8 cellular contexts compared by ENCODE assay signal in the genomic region with DNA sequence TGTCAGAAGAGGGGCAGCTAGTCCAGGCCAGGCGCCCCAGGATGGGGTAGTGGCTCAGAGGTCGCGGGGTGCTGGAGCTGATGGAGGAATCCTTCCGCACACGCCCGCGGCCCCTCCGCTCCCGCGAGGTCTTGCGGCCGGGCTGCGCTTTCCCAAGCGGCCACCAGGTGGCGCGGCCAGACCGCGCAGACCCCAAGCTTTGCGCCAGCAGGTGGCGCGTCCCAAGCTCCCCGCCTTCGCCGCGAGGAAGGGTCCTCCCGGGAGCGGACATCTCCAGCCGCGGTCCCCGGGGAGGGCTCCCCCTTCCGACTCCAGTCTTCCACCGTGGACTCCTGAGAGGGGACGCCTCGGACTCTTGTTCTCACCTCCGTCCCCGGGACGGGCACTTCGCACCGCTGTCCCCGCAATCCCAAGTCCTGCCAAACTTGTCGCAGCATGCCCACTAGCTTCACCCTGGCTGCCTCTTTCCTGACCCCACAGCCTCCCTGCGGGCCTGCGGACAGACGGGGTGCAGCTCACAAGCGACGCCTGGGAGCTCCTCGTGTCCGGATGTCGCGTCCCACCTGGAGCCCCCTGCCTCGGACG. TPM values are rescaled to one million over a fixed set of nuclear protein-coding genes. Genes with fewer than 3 reads are reported as not detected.
DNase-seq lines count a peak whose midpoint lies in the region; ATAC-seq, FAIRE-seq and TF ChIP-seq lines count a peak whose summit lies in the region.

No MANE protein-coding gene starts in this region.

- peak; percentile 78 for FAIRE-seq in GM18507 (lab: Jason Lieb, UNC)
- FAIRE-seq in H1 (lab: Jason Lieb, UNC) = no peak

- peak overlapping the region; percentile 85 for H3K18ac ChIP-seq in H1 (ENCODE audit: extremely low read depth, low read length)

- H3K4me3 Mint-ChIP-seq in mesothelial cell of epicardium = peak overlapping the region; percentile 74

- TF ChIP-seq CTCF in A673 (conservative IDR thresholded peaks at IDR 0.05; ENCODE audit: low read depth, low read length) (peak; percentile 100), H1 (IDR thresholded peaks at IDR 0.05; ENCODE audit: control extremely low read depth in 1 of 3, insufficient read depth in 1 of 3, low read depth in 1 of 3, low read length in 3 of 3) (peak; percentile 99 to 100 (median 99)), mesothelial cell of epicardium (IDR thresholded peaks at IDR 0.05; ENCODE audit: unreplicated experiment) (peak; percentile 100)

- H3K79me2 ChIP-seq in H1 (ENCODE audit: control insufficient read depth in 1 of 2, insufficient read depth in 2 of 2, low read length in 2 of 2) = no peaks in the 10 kb centered on the region

- H3K9ac ChIP-seq in H1 (replicated peaks in 1 of 4; ENCODE audit: extremely low read depth in 1 of 4, low read depth in 3 of 4, low read length in 3 of 4) = no peak overlapping the region

- H3K27ac ChIP-seq in A673 (ENCODE audit: low read depth, low read length, poor library complexity, severe bottlenecking) (no peak overlapping the region), H1 (ENCODE audit: low read depth, low read length) (no peak overlapping the region)

- peak overlapping the region; percentile 71 for H4K5ac ChIP-seq in H1 (ENCODE audit: insufficient read length, low read depth, low read length)

- H3K27ac Mint-ChIP-seq in mesothelial cell of epicardium = no peak overlapping the region

- intact Hi-C loops in A673 (cut with micrococcal nuclease; ENCODE audit: unreplicated experiment) = loop anchor here (1.0 to 5.0 kb wide), 2 partner anchors 104 to 1026 kb away; no protein-coding TSS in a partner anchor

- H3K27me3 Mint-ChIP-seq in mesothelial cell of epicardium (ENCODE audit: low read depth) = peaks cover 89% of the 10 kb centered on the region

- H3K4me1 Mint-ChIP-seq in mesothelial cell of epicardium = no peaks in the 10 kb centered on the region

- peaks cover 7% of the 10 kb centered on the region for H3K9me3 ChIP-seq in A673 (ENCODE audit: low read depth, low read length, poor library complexity, severe bottlenecking)
- 0 out of 4 replicates have a peak, but pooled peaks cover 0 to 3% of the 10 kb centered on the region in 2 experiments for H3K9me3 ChIP-seq in H1 (ENCODE audit: insufficient read depth in 2 of 2, low read depth in 1 of 2, low read length in 1 of 2)

- peak overlapping the region; percentile 71 for H2AFZ ChIP-seq in H1 (ENCODE audit: low read length)

- DNase-seq in A673 (ENCODE audit: low spot score) (peak; percentile 80), GM18507 (ENCODE audit: extremely low spot score, insufficient read length, low read depth) (peak; percentile 82), NCI-H510A (lab: John Stamatoyannopoulos, UW) (peak; percentile 30), H1 (ENCODE audit: low read depth in 1 of 2, low spot score in 2 of 2) (peak; percentile 59 to 93), mesothelial cell of epicardium (ENCODE audit: low spot score in 2 of 2, unreplicated experiment in 2 of 2) (peak; percentile 70 to 88)
- peak; percentile 89 for DNase-seq in activated CD8-positive, alpha-beta memory T cell treated with anti-CD3 and anti-CD28 coated beads for 24 hours
- peak; percentile 41 for DNase-seq in stimulated activated CD8-positive, alpha-beta memory T cell treated with anti-CD3 and anti-CD28 coated beads, Interleukin-15, amount 100 ng/mL, for 1 hour (ENCODE audit: low read depth)

- H3K27me3 ChIP-seq in A673 (replicated peaks; ENCODE audit: insufficient read depth, low read depth, low read length, poor library complexity) (peaks cover 21% of the 10 kb centered on the region), H1 (replicated peaks in 1 of 4; ENCODE audit: control insufficient read depth in 3 of 4, extremely low read depth in 1 of 4, insufficient read depth in 3 of 4, low read length in 3 of 4) (peaks cover 7 to 29% (median 25%) of the 10 kb centered on the region in 4 experiments)

- WGBS in H1 (ENCODE audit: extremely low coverage in 1 of 2, insufficient coverage in 1 of 2, insufficient read length in 1 of 2, insufficient replicate concordance in 2 of 2, low coverage in 1 of 2, low lambda C conversion rate in 2 of 2, missing lambda C conversion rate in 1 of 2), 2 experiments = 2% methylated on average over 52 of the region's 52 CpGs; no CpG with 5 or more reads in 1 of the 2 experiments

- peak overlapping the region; percentile 61 for H4K91ac ChIP-seq in H1 (replicated peaks; ENCODE audit: insufficient read length, low read length)

- peak overlapping the region; percentile 91 for H4K8ac ChIP-seq in H1 (ENCODE audit: extremely low read depth, insufficient read depth, low read length)

- peaks cover 0 to 1% of the 10 kb centered on the region in 2 experiments for H4K20me1 ChIP-seq in H1 (replicated peaks in 1 of 2; ENCODE audit: control insufficient read depth in 1 of 2, insufficient read depth in 2 of 2, low read length in 2 of 2)

- no peak overlapping the region for H3K4ac ChIP-seq in H1 (replicated peaks; ENCODE audit: insufficient read length, low read depth, low read length)

- TF ChIP-seq RAD21 in H1 (IDR thresholded peaks at IDR 0.05 in 1 of 2, conservative IDR thresholded peaks at IDR 0.05 in 1 of 2; ENCODE audit: low read depth in 2 of 2, low read length in 2 of 2) = peak; percentile 94 to 96

- H2BK20ac ChIP-seq in H1 (ENCODE audit: low read length) = peak overlapping the region; percentile 80; the same call in 1 of the 2 replicates

- TF ChIP-seq POLR2A in H1 (IDR thresholded peaks at IDR 0.05; ENCODE audit: control extremely low read depth in 1 of 2, low read depth in 2 of 2, low read length in 2 of 2) = no peak

- no peaks in the 10 kb centered on the region for H3K79me1 ChIP-seq in H1 (ENCODE audit: low read depth, low read length)

- H3K56ac ChIP-seq in H1 (replicated peaks; ENCODE audit: insufficient read length, low read depth, low read length) = peak overlapping the region; percentile 55

- BruUV-seq in A673 (replicated peaks; lab: Mats Ljungman, UMichigan) = no TSS peak

- H3K23me2 ChIP-seq in H1 (ENCODE audit: low read depth, low read length) = peaks cover 6% of the 10 kb centered on the region

- peak; percentile 75 for ATAC-seq in HG03045 (IDR thresholded peaks at IDR 0.05; ENCODE audit: unreplicated experiment)

- H3K4me1 ChIP-seq in A673 (ENCODE audit: insufficient read depth, low read length, poor library complexity, severe bottlenecking) (peaks cover 13% of the 10 kb centered on the region), H1 (replicated peaks in 1 of 4; ENCODE audit: control insufficient read depth in 3 of 4, insufficient read depth in 4 of 4, low read length in 3 of 4) (peaks cover 0 to 7% (median 7%) of the 10 kb centered on the region in 4 experiments; a peak in 5 of 7 replicates)

- no peak overlapping the region for H3K23ac ChIP-seq in H1 (ENCODE audit: insufficient read length)

- CTCF ChIA-PET in A673 (lab: Charles Lee) = interaction anchor here (0.6 to 2.4 kb wide), 15 partner anchors 8 to 1328 kb away, joined by 3 to 41 read pairs (median 3); no protein-coding TSS in a partner anchor
- CTCF ChIA-PET in H1 (lab: Charles Lee; ENCODE audit: partially characterized antibody) = interaction anchor here (0.6 to 8.7 kb wide), 71 partner anchors 10 to 1042 kb away, joined by 3 to 118 read pairs (median 5); a partner anchor contains a TSS

- no peak overlapping the region for H3K14ac ChIP-seq in H1 (ENCODE audit: insufficient read length)

- peak overlapping the region; percentile 85 for H2BK120ac ChIP-seq in H1 (replicated peaks; ENCODE audit: low read depth, low read length)

- H2BK15ac ChIP-seq in H1 (ENCODE audit: low read length) = peak overlapping the region; percentile 92; the same call in 1 of the 2 replicates

- peaks cover 17% of the 10 kb centered on the region for H3K9me3 Mint-ChIP-seq in mesothelial cell of epicardium

- POLR2A ChIA-PET in A673 (lab: Charles Lee; ENCODE audit: low non-redundant PET) = no interaction called here
- POLR2A ChIA-PET in H1 (lab: Charles Lee; ENCODE audit: partially characterized antibody) = interaction anchor here (0.8 to 1.6 kb wide), 3 partner anchors 9 to 93 kb away, joined by 3 read pairs; no protein-coding TSS in a partner anchor

- H3K36me3 Mint-ChIP-seq in mesothelial cell of epicardium = no peaks in the 10 kb centered on the region

- peak overlapping the region; percentile 75; the same call in 1 of the 2 replicates for H2BK12ac ChIP-seq in H1 (ENCODE audit: low read depth, low read length)

- peak overlapping the region; percentile 41 for H3K4me3 ChIP-seq in A673 (ENCODE audit: low read depth, low read length, poor library complexity, severe bottlenecking)
- peak overlapping the region; percentile 29 to 81 (median 70) for H3K4me3 ChIP-seq in H1 (ENCODE audit: extremely low read depth in 1 of 4, insufficient read depth in 2 of 4, low read depth in 3 of 4, low read length in 4 of 4)

- H2BK5ac ChIP-seq in H1 (ENCODE audit: low read depth, low read length) = peak overlapping the region; percentile 75; the same call in 1 of the 2 replicates

- TF ChIP-seq EP300 in H1 (IDR thresholded peaks at IDR 0.05; ENCODE audit: borderline replicate concordance in 1 of 2, low read depth in 2 of 2, low read length in 2 of 2) = peak in 1 of 2 experiments; percentile 38; a peak in 1 of 3 replicates

- peak overlapping the region; percentile 72 to 100 for H3K4me2 ChIP-seq in H1 (ENCODE audit: insufficient read depth in 1 of 2, low read depth in 2 of 2, low read length in 2 of 2)

- H3K36me3 ChIP-seq in A673 (ENCODE audit: insufficient read depth, low read length, poor library complexity, severe bottlenecking) (no peaks in the 10 kb centered on the region), H1 (ENCODE audit: control insufficient read depth in 2 of 4, insufficient read depth in 4 of 4, low read length in 3 of 4) (no peaks in the 10 kb centered on the region)

- H2AK5ac ChIP-seq in H1 (ENCODE audit: low read depth, low read length) = no peak overlapping the region

RNA-seq across cellular contexts. Expression of a gene that starts 19.4 kb away (rescaled TPM):
- 0.43 and 0.44 TPM in 2 replicates for total RNA-seq in A673 (2021)
- total RNA-seq in H1 (2021; fragmentation: NEBNext Ultra II Directional; extraction: Animal tissue kit (Norgen Biotek cat#: 25700)) = not detected in 2 replicates
- polyA plus RNA-seq in H1 (2011; rRNA removed) = not detected in 2 replicates
- not detected for polyA plus RNA-seq in H1 (2011; cell fraction: cytosol; rRNA removed)
- polyA plus RNA-seq in H1 (2011; cell fraction: nucleus; rRNA removed) = not detected
- polyA plus RNA-seq in H1 (2012, experiment 1 of 2) = not detected in 4 replicates
- polyA plus RNA-seq in H1 (2012, experiment 2 of 2) = not detected
- polyA plus RNA-seq in H1 (2013, experiment 1 of 2) = not detected
- polyA plus RNA-seq in H1 (2013, experiment 2 of 2) = not detected
- polyA minus RNA-seq in H1 (2011; rRNA and poly(A)+ RNA removed) = not detected in 2 replicates
- polyA minus RNA-seq in H1 (2011; cell fraction: cytosol; rRNA and poly(A)+ RNA removed) = not detected
- not detected for polyA minus RNA-seq in H1 (2011; cell fraction: nucleus; rRNA and poly(A)+ RNA removed)
- not detected in 3 replicates for total RNA-seq in mesothelial cell of epicardium

RNA-seq across cellular contexts. Expression of a gene that starts 24.2 kb away (rescaled TPM):
- 0.06 TPM in 1 of 2 replicates, not detected in the other for total RNA-seq in A673 (2021)
- total RNA-seq in H1 (2021; fragmentation: NEBNext Ultra II Directional; extraction: Animal tissue kit (Norgen Biotek cat#: 25700)) = 6.7 and 7.0 TPM in 2 replicates
- polyA plus RNA-seq in H1 (2011; rRNA removed) = 5.2 and 6.5 TPM in 2 replicates
- polyA plus RNA-seq in H1 (2011; cell fraction: cytosol; rRNA removed) = 5.9 TPM
- polyA plus RNA-seq in H1 (2011; cell fraction: nucleus; rRNA removed) = 11.2 TPM
- polyA plus RNA-seq in H1 (2012, experiment 1 of 2) = 4.8 to 5.6 TPM (median 5.3 TPM) in 4 replicates
- 0.92 TPM for polyA plus RNA-seq in H1 (2012, experiment 2 of 2)
- 8.1 TPM for polyA plus RNA-seq in H1 (2013, experiment 1 of 2)
- 8.1 TPM for polyA plus RNA-seq in H1 (2013, experiment 2 of 2)
- 11.4 and 15.2 TPM in 2 replicates for polyA minus RNA-seq in H1 (2011; rRNA and poly(A)+ RNA removed)
- 3.7 TPM for polyA minus RNA-seq in H1 (2011; cell fraction: cytosol; rRNA and poly(A)+ RNA removed)
- polyA minus RNA-seq in H1 (2011; cell fraction: nucleus; rRNA and poly(A)+ RNA removed) = 5.7 TPM
- 0.07 to 0.13 TPM (median 0.09 TPM) in 3 replicates for total RNA-seq in mesothelial cell of epicardium

Comparison
In these comparisons a context has a peak if more than half of its experiments do, and no peak if none do; other contexts are left out.
1. DNase-seq: peak in every context shown above with its lines; median percentile 89 in activated CD8-positive, alpha-beta memory T cell treated with anti-CD3 and anti-CD28 coated beads for 24 hours; 82 in GM18507; 80 in A673; 79 in mesothelial cell of epicardium; 76 in H1; 41 in stimulated activated CD8-positive, alpha-beta memory T cell treated with anti-CD3 and anti-CD28 coated beads, Interleukin-15, amount 100 ng/mL, for 1 hour; 30 in NCI-H510A.